35 cellular contexts compared by ENCODE assay signal in genomic region chr1:193939585-193939984, GRCh38.
DNase-seq lines count a peak whose midpoint lies in the region; ATAC-seq, FAIRE-seq and TF ChIP-seq lines count a peak whose summit lies in the region.
"Had no signal": no experiment of that assay in that cellular context is flagged by ENCODE, and none has a peak within 500 bp of the region (broad histone marks: within the 10 kb centered on the region; RNA-seq: fewer than 3 reads in every experiment).

No MANE protein-coding gene starts in this region.

- H3K27ac ChIP-seq in right lobe of liver: no peak overlapping the region
- no peak overlapping the region for H3K27ac ChIP-seq in HepG2 (ENCODE audit: extremely low read length, insufficient read depth, low read length)
- H3K27ac ChIP-seq in gastrocnemius medialis: no peak overlapping the region
- H3K27ac ChIP-seq: 22Rv1; A549; BLaER1; BLaER1 treated with 17β-estradiol and CSF1 and Interleukin-3, amounts not matched to agents 10 nM and 100 nM; C4-2B had no signal

- peak overlapping the region; percentile 26 for H3K27ac Mint-ChIP-seq in progenitor cell of endocrine pancreas
- H3K27ac Mint-ChIP-seq: B cell; CD14-positive monocyte; CD4-positive, alpha-beta memory T cell; CD4-positive, alpha-beta T cell; CD8-positive, alpha-beta T cell had no signal

- 17% methylated on average over 2 of the region's 3 CpGs for WGBS in right lobe of liver (ENCODE audit: insufficient coverage, low coverage, low lambda C conversion rate, missing lambda C conversion rate)
- WGBS in HepG2 (ENCODE audit: low lambda C conversion rate): 80% methylated on average over 1 of the region's 3 CpGs

- H3K4me1 ChIP-seq in right lobe of liver: peaks cover 0 to 5% (median 0%) of the 10 kb centered on the region in 4 donors
- H3K4me1 ChIP-seq in HepG2 (ENCODE audit: insufficient read depth, low read length): no peaks in the 10 kb centered on the region
- H3K4me1 ChIP-seq in gastrocnemius medialis: no peaks in the 10 kb centered on the region
- H3K4me1 ChIP-seq: A549; BLaER1; BLaER1 treated with 17β-estradiol and CSF1 and Interleukin-3, amounts not matched to agents 10 nM and 100 nM; Caco-2 had no signal

- no peaks in the 10 kb centered on the region for H3K27me3 Mint-ChIP-seq in progenitor cell of endocrine pancreas
- H3K27me3 Mint-ChIP-seq: B cell; CD4-positive, alpha-beta memory T cell; CD4-positive, alpha-beta T cell; CD4-positive, CD25-positive, alpha-beta regulatory T cell; CD8-positive, alpha-beta memory T cell had no signal

- in situ Hi-C loops in HepG2 (cut with HindIII; ENCODE audit: extremely low pct_ligation_motif_present, low pct_unique_long_range_greater_than_20kb) (no loop called here), gastrocnemius medialis (cut with MboI; ENCODE audit: low sequenced_read_pairs in 4 of 4) (no loop called here)

- DNase-seq in right lobe of liver (peak in 1 of 3 donors; percentile 48), HepG2 (ENCODE audit: low spot score) (no peak), left lobe of liver (ENCODE audit: low spot score) (peak; percentile 50), progenitor cell of endocrine pancreas (ENCODE audit: low spot score, unreplicated experiment) (no peak), gastrocnemius medialis (no peak)
- DNase-seq: 8988T; ACHN; AML-193; BE2C; C1 segment of cervical spinal cord; Caco-2; Calu3; CD4-positive, alpha-beta memory T cell; CD4-positive, alpha-beta T cell; CD4-positive, CD25-positive, alpha-beta regulatory T cell; CD8-positive, alpha-beta memory T cell; CD8-positive, alpha-beta T cell; COR-L47; DMS 273 treated with DMSO at 0.1 percent for 48 hours; DMS153; DMS53; DMS79; DMS79 treated with DMSO at 0.1 percent for 48 hours; DND-41; EL had no signal

- H3K4me2 ChIP-seq in HepG2 (ENCODE audit: low read depth, low read length): no peak overlapping the region
- H3K4me2 ChIP-seq: A549; BLaER1; BLaER1 treated with 17β-estradiol and CSF1 and Interleukin-3, amounts not matched to agents 10 nM and 100 nM had no signal

- H3K9ac ChIP-seq in HepG2 (ENCODE audit: insufficient read depth, low read depth, low read length): no peak overlapping the region
- H3K9ac ChIP-seq: BLaER1; BLaER1 treated with 17β-estradiol and CSF1 and Interleukin-3, amounts not matched to agents 10 nM and 100 nM had no signal

- no peaks in the 10 kb centered on the region for H3K36me3 Mint-ChIP-seq in progenitor cell of endocrine pancreas (ENCODE audit: insufficient read depth)
- H3K36me3 Mint-ChIP-seq: CD14-positive monocyte; CD4-positive, CD25-positive, alpha-beta regulatory T cell; CD8-positive, alpha-beta T cell had no signal

- H2AFZ ChIP-seq in HepG2 (ENCODE audit: low read length): no peak overlapping the region

- H4K20me1 ChIP-seq in HepG2 (ENCODE audit: insufficient read depth, low read length): no peaks in the 10 kb centered on the region
- H4K20me1 ChIP-seq: BLaER1; BLaER1 treated with 17β-estradiol and CSF1 and Interleukin-3, amounts not matched to agents 10 nM and 100 nM had no signal

- no peak for FAIRE-seq in HepG2 (lab: Jason Lieb, UNC)
- FAIRE-seq: A204.1, A549, D721Med had no signal

- H3K27me3 ChIP-seq in right lobe of liver (no peaks in the 10 kb centered on the region), HepG2 (ENCODE audit: control insufficient read depth in 1 of 2, insufficient read depth in 2 of 2, low read length in 2 of 2) (no peaks in the 10 kb centered on the region), gastrocnemius medialis (no peaks in the 10 kb centered on the region)
- H3K27me3 ChIP-seq: BE2C; BLaER1; BLaER1 treated with 17β-estradiol and CSF1 and Interleukin-3, amounts not matched to agents 10 nM and 100 nM had no signal

- intact Hi-C loops in right lobe of liver (cut with DNase I) (no loop called here), HepG2 (cut with micrococcal nuclease; ENCODE audit: unreplicated experiment) (no loop called here), gastrocnemius medialis (cut with DNase I; ENCODE audit: low total_unique reads) (no loop called here)

- TF ChIP-seq CTCF in right lobe of liver (IDR thresholded peaks at IDR 0.05) (no peak), HepG2 (CRISPR knock-in tag; IDR thresholded peaks at IDR 0.05) (no peak), progenitor cell of endocrine pancreas (IDR thresholded peaks at IDR 0.05; ENCODE audit: unreplicated experiment) (no peak), gastrocnemius medialis (IDR thresholded peaks at IDR 0.05 in 4 of 5, conservative IDR thresholded peaks at IDR 0.05 in 1 of 5) (no peak)

- no peaks in the 10 kb centered on the region for H3K79me2 ChIP-seq in HepG2 (ENCODE audit: insufficient read depth, low read length)

- CTCF ChIA-PET in HepG2 (lab: Yijun Ruan, JAX; ENCODE audit: low intra/inter-chr PET ratio, low total read pairs): no interaction called here

- peaks cover 13% of the 10 kb centered on the region for H3K9me3 Mint-ChIP-seq in progenitor cell of endocrine pancreas (ENCODE audit: low read depth)
- H3K9me3 Mint-ChIP-seq: CD8-positive, alpha-beta T cell had no signal

- no peaks in the 10 kb centered on the region for H3K36me3 ChIP-seq in right lobe of liver
- no peaks in the 10 kb centered on the region for H3K36me3 ChIP-seq in HepG2 (replicated peaks in 1 of 2; ENCODE audit: control insufficient read depth in 1 of 2, insufficient read depth in 2 of 2, low read length in 2 of 2)
- no peaks in the 10 kb centered on the region for H3K36me3 ChIP-seq in gastrocnemius medialis
- H3K36me3 ChIP-seq: BE2C; BLaER1; BLaER1 treated with 17β-estradiol and CSF1 and Interleukin-3, amounts not matched to agents 10 nM and 100 nM had no signal

- no peaks in the 10 kb centered on the region for H3K9me3 ChIP-seq in right lobe of liver
- no peaks in the 10 kb centered on the region; the same call in none of the 2 replicates for H3K9me3 ChIP-seq in HepG2 (ENCODE audit: low read length)
- H3K9me3 ChIP-seq in gastrocnemius medialis: no peaks in the 10 kb centered on the region
- H3K9me3 ChIP-seq: A549; BE2C; BLaER1; BLaER1 treated with 17β-estradiol and CSF1 and Interleukin-3, amounts not matched to agents 10 nM and 100 nM; Caco-2 had no signal

- TF ChIP-seq POLR2A in right lobe of liver (IDR thresholded peaks at IDR 0.05) (no peak), HepG2 (IDR thresholded peaks at IDR 0.05; ENCODE audit: insufficient read depth in 1 of 2, low read depth in 2 of 2, low read length in 2 of 2) (no peak), gastrocnemius medialis (IDR thresholded peaks at IDR 0.05) (no peak)

- peak; percentile 13 to 82 (median 37) for ATAC-seq in right lobe of liver
- no peak for ATAC-seq in HepG2
- peak; percentile 89 for ATAC-seq in left lobe of liver
- ATAC-seq in HG02973 (IDR thresholded peaks at IDR 0.05; ENCODE audit: unreplicated experiment): no peak
- ATAC-seq in gastrocnemius medialis: no peak
- ATAC-seq: A549; CD8-positive, alpha-beta T cell had no signal

- TF ChIP-seq RAD21 in HepG2 (CRISPR knock-in tag; IDR thresholded peaks at IDR 0.05): no peak

- no peak overlapping the region for H3K4me3 ChIP-seq in right lobe of liver
- no peak overlapping the region for H3K4me3 ChIP-seq in HepG2 (replicated peaks in 1 of 3; ENCODE audit: insufficient read depth in 1 of 3, low read depth in 2 of 3, low read length in 3 of 3)
- no peak overlapping the region for H3K4me3 ChIP-seq in gastrocnemius medialis
- H3K4me3 ChIP-seq: A549; BLaER1; BLaER1 treated with 17β-estradiol and CSF1 and Interleukin-3, amounts not matched to agents 10 nM and 100 nM had no signal

- H3K4me3 Mint-ChIP-seq in progenitor cell of endocrine pancreas (ENCODE audit: low read depth): no peak overlapping the region
- H3K4me3 Mint-ChIP-seq: B cell; CD4-positive, alpha-beta memory T cell; CD4-positive, alpha-beta T cell; CD4-positive, CD25-positive, alpha-beta regulatory T cell; CD8-positive, alpha-beta memory T cell; CD8-positive, alpha-beta T cell had no signal

- peaks cover 8% of the 10 kb centered on the region for H3K4me1 Mint-ChIP-seq in progenitor cell of endocrine pancreas (ENCODE audit: low read depth)
- H3K4me1 Mint-ChIP-seq: B cell; CD14-positive monocyte; CD4-positive, alpha-beta memory T cell; CD4-positive, CD25-positive, alpha-beta regulatory T cell; CD8-positive, alpha-beta memory T cell had no signal

- no TSS peak for BruUV-seq in HepG2 (replicated peaks; lab: Mats Ljungman, UMichigan)

- TF ChIP-seq EP300 in HepG2 (IDR thresholded peaks at IDR 0.05; ENCODE audit: low read depth in 2 of 2, low read length in 2 of 2): no peak
- TF ChIP-seq EP300 in HepG2 (CRISPR knock-in tag; IDR thresholded peaks at IDR 0.05; ENCODE audit: borderline replicate concordance): no peak

- POLR2A ChIA-PET in HepG2 (lab: Yijun Ruan, JAX): no interaction called here

TF ChIP-seq in HepG2, 621 proteins besides CTCF, POLR2A, EP300 and RAD21:
- no peak for TF ChIP-seq ZBTB39 (CRISPR knock-in tag; IDR thresholded peaks at IDR 0.05)
- TF ChIP-seq ZNF350 (CRISPR knock-in tag; IDR thresholded peaks at IDR 0.05; ENCODE audit: borderline replicate concordance, low read depth): no peak
- no peak for TF ChIP-seq MYPOP (CRISPR knock-in tag; IDR thresholded peaks at IDR 0.05)
- TF ChIP-seq ZNF460 (CRISPR knock-in tag; IDR thresholded peaks at IDR 0.05; ENCODE audit: borderline replicate concordance): no peak

Comparison
In these comparisons a context has a peak if more than half of its experiments do, and no peak if none do; other contexts are left out.
1. ATAC-seq: peak in right lobe of liver (4 of 4) and left lobe of liver (single experiment); none in HepG2 (single experiment), HG02973 (single experiment) and gastrocnemius medialis (0 of 2).